8 cellular contexts compared by ENCODE assay signal in the genomic region with DNA sequence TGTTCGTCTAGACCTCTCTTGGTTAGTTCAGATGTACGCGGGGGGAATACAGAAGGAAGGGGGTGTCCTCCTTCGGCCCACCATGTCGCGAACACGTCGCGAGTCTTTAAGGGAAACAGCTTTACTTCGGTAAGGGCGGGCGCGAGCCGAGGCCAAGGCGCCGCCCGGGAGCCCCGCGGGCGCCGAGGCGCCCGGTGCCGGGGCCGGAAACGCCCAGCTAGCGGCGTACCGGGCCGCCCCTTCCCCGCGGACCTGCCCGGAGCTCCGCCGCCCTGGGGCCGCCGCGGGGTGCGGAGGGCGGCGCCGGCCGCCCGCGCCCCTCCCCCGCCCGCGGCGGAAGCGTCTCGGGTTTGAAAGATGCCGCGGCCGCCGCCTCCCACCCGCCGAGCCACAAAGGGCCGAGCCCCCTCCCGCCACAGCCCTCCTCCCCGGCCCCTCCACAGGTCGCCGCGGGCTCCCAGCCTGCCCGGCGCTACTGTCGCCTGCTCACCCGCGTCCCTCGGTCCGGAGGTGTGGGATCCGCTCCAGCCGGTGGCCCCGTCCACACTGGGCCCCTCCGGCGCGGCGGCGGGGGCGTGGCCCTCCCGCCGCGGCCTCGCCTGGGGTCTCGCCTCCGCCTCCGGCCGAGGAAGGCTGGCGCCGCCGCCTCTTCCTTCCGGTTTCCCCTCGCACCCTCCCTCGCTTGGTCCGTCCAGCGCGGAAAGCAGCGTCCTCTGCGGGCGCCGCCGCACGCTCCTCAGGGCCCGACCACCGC. TPM values are rescaled to one million over a fixed set of nuclear protein-coding genes. Genes with fewer than 3 reads are reported as not detected.
DNase-seq lines count a peak whose midpoint lies in the region; ATAC-seq, FAIRE-seq and TF ChIP-seq lines count a peak whose summit lies in the region.

Gene KBTBD2, minus strand, starts transcription at position 715 of the 754 bp plus-strand sequence. CDS start 12,156 bp downstream, outside the sequence.

- no peak for TF ChIP-seq CTCF in C4-2B (conservative IDR thresholded peaks at IDR 0.05)
- no peak for TF ChIP-seq CTCF in endodermal cell (conservative IDR thresholded peaks at IDR 0.05)

- ATAC-seq in HG03439 (IDR thresholded peaks at IDR 0.05; ENCODE audit: unreplicated experiment): peak; percentile 59

- H3K27ac ChIP-seq in C4-2B (peak within 1 kb of the TSS; percentile 90), endodermal cell (ENCODE audit: low read depth, low read length) (peak within 1 kb of the TSS; percentile 97), mesodermal cell (ENCODE audit: low read depth, low read length, severe bottlenecking) (peak within 1 kb of the TSS; percentile 97)

- H3K9ac ChIP-seq in endodermal cell (ENCODE audit: extremely low read depth, low read length, poor library complexity, severe bottlenecking): peak within 1 kb of the TSS; percentile 89

- peaks cover 46% of the 10 kb centered on the region for H3K4me1 Mint-ChIP-seq in endodermal cell

- no peak for FAIRE-seq in GM19239 (lab: Jason Lieb, UNC)

- peaks cover 9% of the 10 kb centered on the region for H3K36me3 Mint-ChIP-seq in endodermal cell (ENCODE audit: low read depth)

- peaks cover 7% of the 10 kb centered on the region for H3K36me3 ChIP-seq in endodermal cell (ENCODE audit: control insufficient read depth, insufficient read depth, low read length)
- peaks cover 8% of the 10 kb centered on the region for H3K36me3 ChIP-seq in mesodermal cell (ENCODE audit: control insufficient read depth, insufficient read depth, low read length)

- WGBS in endodermal cell (ENCODE audit: insufficient coverage in 1 of 2, insufficient read length in 1 of 2), 2 experiments: 0% methylated on average over 3 to 104 of the region's 104 CpGs
- 0% methylated on average over 63 to 75 of the region's 104 CpGs for WGBS in mesodermal cell (ENCODE audit: insufficient coverage in 2 of 2), 2 experiments

- peaks cover 5% of the 10 kb centered on the region for H3K27me3 Mint-ChIP-seq in endodermal cell (ENCODE audit: insufficient read depth)

- no peaks in the 10 kb centered on the region for H3K27me3 ChIP-seq in endodermal cell (ENCODE audit: control insufficient read depth, insufficient read depth, low read length, poor library complexity, severe bottlenecking)

- H3K27ac Mint-ChIP-seq in endodermal cell: peak within 1 kb of the TSS; percentile 98

- no peaks in the 10 kb centered on the region for H3K9me3 Mint-ChIP-seq in endodermal cell

- no peaks in the 10 kb centered on the region for H3K9me3 ChIP-seq in endodermal cell (ENCODE audit: control insufficient read depth, low read length)
- no peaks in the 10 kb centered on the region for H3K9me3 ChIP-seq in mesodermal cell (ENCODE audit: control insufficient read depth, low read length)

- peak within 1 kb of the TSS; percentile 99 for H3K4me3 ChIP-seq in endodermal cell (ENCODE audit: low read length)
- peak within 1 kb of the TSS; percentile 62 for H3K4me3 ChIP-seq in mesodermal cell (ENCODE audit: extremely low read depth, insufficient read depth, low read length, poor library complexity, severe bottlenecking)

- peak within 1 kb of the TSS; percentile 91 for H3K4me3 Mint-ChIP-seq in endodermal cell

- peak; percentile 85 for DNase-seq in GM19239 (ENCODE audit: insufficient read length, low spot score)
- peak; percentile 68 to 85 for DNase-seq in NOMO-1 (lab: John Stamatoyannopoulos, UW; ENCODE audit: unreplicated experiment in 2 of 2)
- DNase-seq in activated CD8-positive, alpha-beta memory T cell treated with anti-CD3 and anti-CD28 coated beads for 4 hours (ENCODE audit: low read depth in 2 of 2): peak; percentile 67 to 68
- DNase-seq in endodermal cell: peak; percentile 92
- peak; percentile 52 for DNase-seq in stimulated activated CD8-positive, alpha-beta memory T cell treated with anti-CD3 and anti-CD28 coated beads, Interleukin-15, amount 100 ng/mL, for 24 hours (ENCODE audit: low read depth)

- H3K4me1 ChIP-seq in endodermal cell (ENCODE audit: control insufficient read depth, insufficient read depth, low read length) (peaks cover 13% of the 10 kb centered on the region), mesodermal cell (ENCODE audit: control insufficient read depth, insufficient read depth, low read length, poor library complexity, severe bottlenecking) (peaks cover 27% of the 10 kb centered on the region)

RNA-seq across cellular contexts. Expression of gene KBTBD2, which starts in this region (rescaled TPM):
- total RNA-seq in endodermal cell: 10 to 100 TPM; 41.8 to 52.9 TPM
- 45.9 TPM for polyA plus RNA-seq in endodermal cell (2013, experiment 1 of 2)
- polyA plus RNA-seq in endodermal cell (2013, experiment 2 of 2): 43.1 TPM
- polyA plus RNA-seq in mesodermal cell (2013, experiment 1 of 2): 49.4 TPM
- polyA plus RNA-seq in mesodermal cell (2013, experiment 2 of 2): 48.4 TPM

Comparison
In these comparisons a context has a peak if more than half of its experiments do, and no peak if none do; other contexts are left out.
1. Peak in every context shown above with its lines: DNase-seq, ATAC-seq, H3K4me3 ChIP-seq and H3K27ac ChIP-seq.